16 cellular contexts compared by ENCODE assay signal in the genomic region with DNA sequence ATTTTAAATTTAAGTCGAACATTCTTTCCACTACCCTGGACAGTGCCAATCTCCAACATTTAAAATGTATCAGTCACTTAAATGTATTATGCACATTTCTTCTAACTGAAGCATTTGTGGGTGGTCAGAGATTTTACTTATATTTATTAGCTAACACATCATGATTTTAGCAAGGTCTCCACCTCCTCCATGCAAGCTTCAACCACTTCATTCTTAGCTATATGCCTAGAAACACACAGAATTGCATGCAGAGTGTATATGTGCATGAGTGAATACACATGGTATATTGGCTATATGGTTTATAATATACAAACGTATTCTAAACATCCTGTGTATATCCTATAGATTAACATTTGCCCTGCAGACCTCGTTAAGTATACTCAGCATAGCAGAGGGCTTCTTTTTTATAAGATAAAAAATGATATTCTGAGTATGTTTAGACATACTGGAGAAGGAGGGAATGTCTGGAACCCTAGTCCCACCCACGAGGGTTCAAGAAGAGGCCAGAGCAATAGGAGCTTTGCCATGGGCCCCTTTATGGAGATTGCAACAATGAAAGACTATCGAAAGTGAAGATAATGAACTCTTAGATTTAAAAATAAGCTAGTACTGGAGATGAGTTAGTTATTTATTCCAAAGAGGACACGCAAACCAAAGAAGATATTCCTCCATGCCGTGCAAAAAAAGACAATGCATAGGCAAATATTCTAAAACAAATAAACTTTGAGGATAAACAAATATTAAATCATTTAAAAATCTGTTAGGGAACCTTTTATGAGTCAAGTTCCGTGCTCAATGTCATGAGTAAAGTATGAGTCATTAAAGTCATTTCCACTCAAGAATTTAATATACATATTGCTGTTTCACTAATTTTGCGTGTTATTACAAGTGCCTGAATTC.
A peak's percentile ranks its signal among the peaks of the same experiment; 100 is the strongest.
DNase-seq lines count a peak whose midpoint lies in the region; ATAC-seq and TF ChIP-seq lines count a peak whose summit lies in the region.
"Had no signal": no experiment of that assay in that cellular context is flagged by ENCODE, and none has a peak within 500 bp of the region (broad histone marks: within the 10 kb centered on the region; RNA-seq: fewer than 3 reads in every experiment).

No MANE protein-coding gene starts in this region.

- H3K27me3 ChIP-seq in SJCRH30 (no peaks in the 10 kb centered on the region), fibroblast of lung (ENCODE audit: control insufficient read depth, insufficient read depth, low read length) (no peaks in the 10 kb centered on the region)
- H3K27me3 ChIP-seq: gastrocnemius medialis, pancreas had no signal

- H4K20me1 ChIP-seq in fibroblast of lung (ENCODE audit: control insufficient read depth, extremely low read depth, insufficient read depth, low read length), result no peaks in the 10 kb centered on the region

- no peak overlapping the region for H3K4me2 ChIP-seq in fibroblast of lung (ENCODE audit: extremely low read depth, insufficient read depth, low read length)

- ATAC-seq in GM21360 (IDR thresholded peaks at IDR 0.05; ENCODE audit: unreplicated experiment), result no peak
- no peak for ATAC-seq in GM21381 (IDR thresholded peaks at IDR 0.05; ENCODE audit: unreplicated experiment)
- ATAC-seq: gastrocnemius medialis, K562, pancreas had no signal

- H3K36me3 ChIP-seq in SJCRH30, result no peaks in the 10 kb centered on the region
- no peaks in the 10 kb centered on the region for H3K36me3 ChIP-seq in fibroblast of lung (ENCODE audit: control insufficient read depth, insufficient read depth, low read length)
- H3K36me3 ChIP-seq: gastrocnemius medialis, pancreas had no signal

- H3K79me2 ChIP-seq in fibroblast of lung (ENCODE audit: control insufficient read depth, insufficient read depth, low read length), result no peaks in the 10 kb centered on the region

- H3K9ac ChIP-seq in fibroblast of lung (ENCODE audit: insufficient read depth, low read length), result no peak overlapping the region

- no peak for TF ChIP-seq CTCF in fibroblast of lung (conservative IDR thresholded peaks at IDR 0.05 in 1 of 2, IDR thresholded peaks at IDR 0.05 in 1 of 2; ENCODE audit: low read depth in 1 of 2, low read length in 2 of 2)

- DNase-seq in A172 (ENCODE audit: low spot score) (peak; percentile 32), HCEC 1CT (peak; percentile 74), SJCRH30 (peak; percentile 39 to 58), fibroblast of lung (ENCODE audit: low read depth in 2 of 2) (peak; percentile 64 to 78), NCI-H526 treated with DMSO at 0.1 percent for 48 hours (lab: John Stamatoyannopoulos, UW) (no peak), NCI-H1930 (lab: John Stamatoyannopoulos, UW) (no peak)
- DNase-seq: activated naive CD4-positive, alpha-beta T cell treated with anti-CD3 and anti-CD28 coated beads, Interleukin-2, amount 50 U/mL, for 16 hours; gastrocnemius medialis; immature natural killer cell; midbrain; NCI-H187; NCI-H748 treated with DMSO at 0.1 percent for 48 hours; pancreas had no signal

- H3K9me3 ChIP-seq in SJCRH30 (replicated peaks), result no peaks in the 10 kb centered on the region
- H3K9me3 ChIP-seq in fibroblast of lung (ENCODE audit: control insufficient read depth, insufficient read depth, low read depth, low read length), result no peaks in the 10 kb centered on the region
- H3K9me3 ChIP-seq: gastrocnemius medialis, pancreas had no signal

- H3K4me1 ChIP-seq in SJCRH30 (peaks cover 14% of the 10 kb centered on the region; the same call in 1 of the 2 replicates), fibroblast of lung (ENCODE audit: control insufficient read depth, extremely low read depth, insufficient read depth, low read length) (no peaks in the 10 kb centered on the region)
- H3K4me1 ChIP-seq: gastrocnemius medialis, pancreas had no signal

- H3K4me3 ChIP-seq in SJCRH30, result no peak overlapping the region
- peak overlapping the region in 1 of 4 experiments; percentile 23 for H3K4me3 ChIP-seq in fibroblast of lung (replicated peaks in 1 of 4; ENCODE audit: control extremely low read depth in 1 of 4, insufficient read depth in 1 of 4, low read depth in 3 of 4, low read length in 4 of 4)
- H3K4me3 ChIP-seq: gastrocnemius medialis, K562, pancreas had no signal

- no peak overlapping the region for H2AFZ ChIP-seq in fibroblast of lung (ENCODE audit: low read length)

- H3K27ac ChIP-seq in SJCRH30, result peak overlapping the region; percentile 40; the same call in 1 of the 2 replicates
- no peak overlapping the region for H3K27ac ChIP-seq in fibroblast of lung (ENCODE audit: insufficient read depth, low read length)
- H3K27ac ChIP-seq: gastrocnemius medialis, pancreas had no signal

Comparison
In these comparisons a context has a peak if more than half of its experiments do, and no peak if none do; other contexts are left out.
1. DNase-seq: peak in A172 (single experiment), HCEC 1CT (single experiment), SJCRH30 (2 of 2) and fibroblast of lung (2 of 2); none in NCI-H526 treated with DMSO at 0.1 percent for 48 hours (single experiment) and NCI-H1930 (0 of 2).